1 cellular context compared by ENCODE assay signal in the genomic region with DNA sequence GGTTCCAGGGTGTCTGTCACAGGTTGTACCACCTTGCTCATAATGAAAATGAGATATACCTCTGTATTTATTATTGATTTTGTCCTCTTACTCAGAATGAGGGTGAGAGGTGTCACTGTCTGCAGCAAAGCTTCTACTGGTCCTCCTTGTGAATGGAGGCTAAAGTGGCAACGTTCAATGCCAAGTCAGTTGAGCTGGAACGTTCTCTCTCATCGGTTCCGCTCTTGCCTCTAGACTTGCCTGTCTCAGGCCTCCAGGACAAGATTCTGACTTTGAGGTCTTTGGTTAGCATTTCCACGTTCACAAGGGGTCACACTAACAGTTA.
TF ChIP-seq lines count a peak whose summit lies in the region.

No MANE protein-coding gene starts in this region.

TF ChIP-seq in IMR-90, 13 proteins besides CTCF, POLR2A, EP300 and RAD21:
- TF ChIP-seq SMC3 (IDR thresholded peaks at IDR 0.05; ENCODE audit: low read depth, low read length) (no peak), NFE2L2 (IDR thresholded peaks at IDR 0.05; ENCODE audit: low read depth, low read length) (no peak)
- TF ChIP-seq, protein P1, sequence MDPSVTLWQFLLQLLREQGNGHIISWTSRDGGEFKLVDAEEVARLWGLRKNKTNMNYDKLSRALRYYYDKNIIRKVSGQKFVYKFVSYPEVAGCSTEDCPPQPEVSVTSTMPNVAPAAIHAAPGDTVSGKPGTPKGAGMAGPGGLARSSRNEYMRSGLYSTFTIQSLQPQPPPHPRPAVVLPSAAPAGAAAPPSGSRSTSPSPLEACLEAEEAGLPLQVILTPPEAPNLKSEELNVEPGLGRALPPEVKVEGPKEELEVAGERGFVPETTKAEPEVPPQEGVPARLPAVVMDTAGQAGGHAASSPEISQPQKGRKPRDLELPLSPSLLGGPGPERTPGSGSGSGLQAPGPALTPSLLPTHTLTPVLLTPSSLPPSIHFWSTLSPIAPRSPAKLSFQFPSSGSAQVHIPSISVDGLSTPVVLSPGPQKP (IDR thresholded peaks at IDR 0.05; ENCODE audit: borderline replicate concordance, low read depth, low read length) = no peak
- TF ChIP-seq, protein P2, sequence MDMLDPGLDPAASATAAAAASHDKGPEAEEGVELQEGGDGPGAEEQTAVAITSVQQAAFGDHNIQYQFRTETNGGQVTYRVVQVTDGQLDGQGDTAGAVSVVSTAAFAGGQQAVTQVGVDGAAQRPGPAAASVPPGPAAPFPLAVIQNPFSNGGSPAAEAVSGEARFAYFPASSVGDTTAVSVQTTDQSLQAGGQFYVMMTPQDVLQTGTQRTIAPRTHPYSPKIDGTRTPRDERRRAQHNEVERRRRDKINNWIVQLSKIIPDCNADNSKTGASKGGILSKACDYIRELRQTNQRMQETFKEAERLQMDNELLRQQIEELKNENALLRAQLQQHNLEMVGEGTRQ (IDR thresholded peaks at IDR 0.05; ENCODE audit: low read depth, low read length) = no peak
